In genomic region chr13:29934531-29935308, GRCh38 we compare ENCODE assay signal across 1 cellular context.
TF ChIP-seq lines count a peak whose summit lies in the region.

No MANE protein-coding gene starts in this region.

TF ChIP-seq in GM12878, 131 proteins besides CTCF, POLR2A, EP300 and RAD21 (continued from another document):
- TF ChIP-seq, protein P1, sequence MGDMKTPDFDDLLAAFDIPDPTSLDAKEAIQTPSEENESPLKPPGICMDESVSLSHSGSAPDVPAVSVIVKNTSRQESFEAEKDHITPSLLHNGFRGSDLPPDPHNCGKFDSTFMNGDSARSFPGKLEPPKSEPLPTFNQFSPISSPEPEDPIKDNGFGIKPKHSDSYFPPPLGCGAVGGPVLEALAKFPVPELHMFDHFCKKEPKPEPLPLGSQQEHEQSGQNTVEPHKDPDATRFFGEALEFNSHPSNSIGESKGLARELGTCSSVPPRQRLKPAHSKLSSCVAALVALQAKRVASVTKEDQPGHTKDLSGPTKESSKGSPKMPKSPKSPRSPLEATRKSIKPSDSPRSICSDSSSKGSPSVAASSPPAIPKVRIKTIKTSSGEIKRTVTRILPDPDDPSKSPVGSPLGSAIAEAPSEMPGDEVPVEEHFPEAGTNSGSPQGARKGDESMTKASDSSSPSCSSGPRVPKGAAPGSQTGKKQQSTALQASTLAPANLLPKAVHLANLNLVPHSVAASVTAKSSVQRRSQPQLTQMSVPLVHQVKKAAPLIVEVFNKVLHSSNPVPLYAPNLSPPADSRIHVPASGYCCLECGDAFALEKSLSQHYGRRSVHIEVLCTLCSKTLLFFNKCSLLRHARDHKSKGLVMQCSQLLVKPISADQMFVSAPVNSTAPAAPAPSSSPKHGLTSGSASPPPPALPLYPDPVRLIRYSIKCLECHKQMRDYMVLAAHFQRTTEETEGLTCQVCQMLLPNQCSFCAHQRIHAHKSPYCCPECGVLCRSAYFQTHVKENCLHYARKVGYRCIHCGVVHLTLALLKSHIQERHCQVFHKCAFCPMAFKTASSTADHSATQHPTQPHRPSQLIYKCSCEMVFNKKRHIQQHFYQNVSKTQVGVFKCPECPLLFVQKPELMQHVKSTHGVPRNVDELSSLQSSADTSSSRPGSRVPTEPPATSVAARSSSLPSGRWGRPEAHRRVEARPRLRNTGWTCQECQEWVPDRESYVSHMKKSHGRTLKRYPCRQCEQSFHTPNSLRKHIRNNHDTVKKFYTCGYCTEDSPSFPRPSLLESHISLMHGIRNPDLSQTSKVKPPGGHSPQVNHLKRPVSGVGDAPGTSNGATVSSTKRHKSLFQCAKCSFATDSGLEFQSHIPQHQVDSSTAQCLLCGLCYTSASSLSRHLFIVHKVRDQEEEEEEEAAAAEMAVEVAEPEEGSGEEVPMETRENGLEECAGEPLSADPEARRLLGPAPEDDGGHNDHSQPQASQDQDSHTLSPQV (IDR thresholded peaks at IDR 0.05): no peak
- no peak for TF ChIP-seq WRNIP1 (IDR thresholded peaks at IDR 0.05; ENCODE audit: borderline replicate concordance, low read depth, low read length)
